In the genomic region with DNA sequence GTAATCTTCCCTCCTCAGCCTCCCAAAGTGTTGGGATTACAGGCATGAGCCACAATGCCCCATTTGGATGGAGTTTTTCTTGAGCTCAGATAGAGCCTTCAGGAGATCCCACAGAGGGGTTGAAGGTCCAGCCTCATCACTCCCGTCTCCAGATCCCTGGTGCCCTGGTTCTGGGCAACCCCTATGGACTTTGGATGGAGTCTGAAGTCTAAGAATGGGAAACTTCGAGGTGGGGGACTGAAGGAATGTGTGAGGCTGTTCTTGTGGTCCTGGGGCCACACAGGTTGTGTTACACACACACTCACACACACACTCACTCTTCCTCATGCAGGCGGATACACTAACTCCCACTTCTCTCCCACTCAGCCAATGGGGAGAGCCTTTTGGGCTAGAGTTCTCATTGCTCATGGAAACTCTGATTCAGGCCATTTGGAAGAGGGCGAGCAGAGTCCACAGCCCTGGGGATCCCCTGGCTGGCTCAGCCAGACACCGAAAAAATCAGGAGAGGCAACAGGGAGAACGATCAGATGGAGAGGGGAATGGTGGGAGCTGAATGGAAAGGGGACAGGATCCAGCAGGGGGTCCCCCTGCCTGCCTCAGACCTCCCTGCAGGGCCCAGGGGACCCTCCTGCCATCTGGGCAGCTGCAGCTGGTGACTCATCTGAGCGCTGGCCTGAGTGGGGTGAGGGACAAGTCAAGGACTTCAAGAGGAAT, we compare ENCODE assay signal across 10 cellular contexts. TPM values are rescaled to one million over a fixed set of nuclear protein-coding genes. Genes with fewer than 3 reads are reported as not detected.
DNase-seq lines count a peak whose midpoint lies in the region; ATAC-seq and TF ChIP-seq lines count a peak whose summit lies in the region.
"Had no signal": no experiment of that assay in that cellular context is flagged by ENCODE, and none has a peak within 500 bp of the region (broad histone marks: within the 10 kb centered on the region; RNA-seq: fewer than 3 reads in every experiment).

No MANE protein-coding gene starts in this region.

- peak overlapping the region; percentile 85 for H3K27ac ChIP-seq in AG04450 (ENCODE audit: low read depth, low read length)
- H3K27ac ChIP-seq in esophagus muscularis mucosa (replicated peaks in 1 of 4), result peak overlapping the region; percentile 88 to 98 (median 93)

- H3K4me3 ChIP-seq in AG04450 (ENCODE audit: low read depth, low read length) (no peak overlapping the region; the same call in 1 of the 2 replicates), esophagus muscularis mucosa (peak overlapping the region in 1 of 4 donors; percentile 11)

- H3K9me3 ChIP-seq in AG04450 (ENCODE audit: control insufficient read depth, insufficient read depth, low read length) (no peaks in the 10 kb centered on the region), esophagus muscularis mucosa (no peaks in the 10 kb centered on the region)

- peaks cover 3% of the 10 kb centered on the region for H3K36me3 Mint-ChIP-seq in neural crest cell (ENCODE audit: low read depth)

- H3K4me3 Mint-ChIP-seq in neural crest cell, result no peak overlapping the region

- H3K9me3 Mint-ChIP-seq in neural crest cell, result no peaks in the 10 kb centered on the region

- H3K27me3 ChIP-seq in AG04450 (ENCODE audit: control insufficient read depth, insufficient read depth, low read length), result no peaks in the 10 kb centered on the region
- no peaks in the 10 kb centered on the region for H3K27me3 ChIP-seq in esophagus muscularis mucosa

- no peaks in the 10 kb centered on the region for H3K27me3 Mint-ChIP-seq in neural crest cell (ENCODE audit: low read depth)

- H3K4me1 ChIP-seq in esophagus muscularis mucosa, result peaks cover 79 to 99% (median 97%) of the 10 kb centered on the region in 4 donors

- H3K27ac Mint-ChIP-seq in neural crest cell (ENCODE audit: unreplicated experiment), result peak overlapping the region; percentile 68

- DNase-seq in AG04450 (ENCODE audit: low read depth, low spot score) (no peak), LHCN-M2 (ENCODE audit: low read depth) (peak; percentile 76), esophagus muscularis mucosa (ENCODE audit: extremely low spot score) (no peak), neural crest cell (ENCODE audit: low read depth, low spot score) (no peak), T-helper 1 cell (no peak), GM20000 (ENCODE audit: low spot score) (no peak)
- DNase-seq: activated T-cell treated with anti-CD3 and anti-CD28 coated beads for 4 hours, GDM1 had no signal

- POLR2A ChIA-PET in AG04450 (lab: Yijun Ruan, JAX), result interaction anchor here (0.6 to 2.4 kb wide), 6 partner anchors 8 to 99 kb away, joined by 3 to 30 read pairs (median 6); no protein-coding TSS in a partner anchor

- no peak for TF ChIP-seq EP300 in esophagus muscularis mucosa (IDR thresholded peaks at IDR 0.05)

- intact Hi-C loops in esophagus muscularis mucosa (cut with DNase I), result no loop called here

- ATAC-seq in HG03354 (IDR thresholded peaks at IDR 0.05; ENCODE audit: poor library complexity, severe bottlenecking, unreplicated experiment) (no peak), HG03520 (IDR thresholded peaks at IDR 0.05; ENCODE audit: unreplicated experiment) (no peak)

- TF ChIP-seq CTCF in AG04450 (IDR thresholded peaks at IDR 0.05; ENCODE audit: low read depth, low read length) (no peak), esophagus muscularis mucosa (IDR thresholded peaks at IDR 0.05) (no peak), neural crest cell (conservative IDR thresholded peaks at IDR 0.05) (no peak), GM20000 (IDR thresholded peaks at IDR 0.05; ENCODE audit: extremely low read depth, missing control alignments) (no peak)

- CTCF ChIA-PET in AG04450 (lab: Charles Lee), result interaction anchor here (0.6 to 2.9 kb wide), 3 partner anchors 11 to 107 kb away, joined by 3 to 10 read pairs (median 7); no protein-coding TSS in a partner anchor

- no peaks in the 10 kb centered on the region for H3K4me1 Mint-ChIP-seq in neural crest cell

- H3K36me3 ChIP-seq in esophagus muscularis mucosa, result peaks cover 28 to 55% (median 46%) of the 10 kb centered on the region in 4 donors

- no peak for TF ChIP-seq POLR2A in esophagus muscularis mucosa (IDR thresholded peaks at IDR 0.05; ENCODE audit: low read depth)

- WGBS in esophagus muscularis mucosa, result 33% methylated on average over 7 of the region's 7 CpGs

RNA-seq across cellular contexts. Expression of a gene that starts 9.0 kb away (rescaled TPM):
- polyA plus RNA-seq in AG04450 (2011; rRNA removed), result 1,026 and 1,343 TPM in 2 replicates
- polyA minus RNA-seq in AG04450 (2011; rRNA and poly(A)+ RNA removed), result 782 and 1,005 TPM in 2 replicates
- 47.5 and 55.3 TPM in 2 replicates for total RNA-seq in LHCN-M2 (2014; rRNA removed)
- polyA plus RNA-seq in LHCN-M2 (2012), result 553 TPM
- total RNA-seq in esophagus muscularis mucosa, result 100 to 1,000 TPM; 258 to 444 (median 268) TPM
- total RNA-seq in neural crest cell, result 56.1 and 56.7 TPM in 2 replicates

RNA-seq across cellular contexts. Expression of a gene that starts 34.5 kb away (rescaled TPM):
- polyA plus RNA-seq in AG04450 (2011; rRNA removed), result 28.2 and 53.5 TPM in 2 replicates
- 12.0 and 28.1 TPM in 2 replicates for polyA minus RNA-seq in AG04450 (2011; rRNA and poly(A)+ RNA removed)
- total RNA-seq in LHCN-M2 (2014; rRNA removed) (264 and 349 TPM in 2 replicates), esophagus muscularis mucosa (1 to 10 TPM in 1 of 4 donors, under 1 TPM in 3; under 0.01 to 1.4 (median 0.30) TPM), neural crest cell (295 and 302 TPM in 2 replicates)
- polyA plus RNA-seq in LHCN-M2 (2012), result 54.4 TPM

RNA-seq across cellular contexts. Expression of a gene that starts 49.2 kb away (rescaled TPM):
- polyA plus RNA-seq in AG04450 (2011; rRNA removed), result 0.07 and 0.10 TPM in 2 replicates
- polyA minus RNA-seq in AG04450 (2011; rRNA and poly(A)+ RNA removed), result 0.04 and 0.09 TPM in 2 replicates
- not detected in 2 replicates for total RNA-seq in LHCN-M2 (2014; rRNA removed)
- polyA plus RNA-seq in LHCN-M2 (2012), result 0.05 TPM
- not detected for total RNA-seq in esophagus muscularis mucosa
- not detected in 2 replicates for total RNA-seq in neural crest cell

Comparison
In these comparisons a context has a peak if more than half of its experiments do, and no peak if none do; other contexts are left out.
1. RNA of a gene that starts 34.5 kb away (total RNA-seq): 264 to 349 TPM in LHCN-M2 and 295 to 302 TPM in neural crest cell; under 0.01 to 1.4 TPM in esophagus muscularis mucosa; every median in the first group is over 100 times any median in the second.